17 cellular contexts compared by ENCODE assay signal in genomic region chr1:37150986-37151385, GRCh38.
"Had no signal": no experiment of that assay in that cellular context is flagged by ENCODE, and none has a peak within 500 bp of the region (broad histone marks: within the 10 kb centered on the region; RNA-seq: fewer than 3 reads in every experiment).

No MANE protein-coding gene starts in this region.

- H3K9me3 Mint-ChIP-seq: natural killer cell treated with Interleukin-12 subunit alpha and Interleukin-12 subunit beta and Interleukin-15 and Interleukin-18, amount 100 ng/mL, for 72 hours; neural progenitor cell had no signal

- H3K4me1 ChIP-seq: colonic mucosa, lower lobe of right lung, neural progenitor cell, parathyroid adenoma, prostate gland, sigmoid colon had no signal

- ATAC-seq: lower lobe of right lung had no signal

- H3K36me3 Mint-ChIP-seq: natural killer cell treated with Interleukin-12 subunit alpha and Interleukin-12 subunit beta and Interleukin-15 and Interleukin-18, amount 100 ng/mL, for 72 hours; neural progenitor cell had no signal

- H3K27me3 ChIP-seq: colonic mucosa, neural progenitor cell had no signal

- H3K4me3 ChIP-seq: colonic mucosa, left ventricle myocardium inferior, lower lobe of right lung, neural progenitor cell, prostate gland, sigmoid colon had no signal

- H3K4me3 Mint-ChIP-seq: memory B cell; natural killer cell treated with Interleukin-12 subunit alpha and Interleukin-12 subunit beta and Interleukin-15 and Interleukin-18, amount 100 ng/mL, for 72 hours; neural progenitor cell had no signal

- H3K27ac Mint-ChIP-seq: memory B cell; natural killer cell treated with Interleukin-12 subunit alpha and Interleukin-12 subunit beta and Interleukin-15 and Interleukin-18, amount 100 ng/mL, for 72 hours; neural progenitor cell had no signal

- H3K9me3 ChIP-seq: colonic mucosa, left ventricle myocardium inferior, lower lobe of right lung, prostate gland, sigmoid colon had no signal

- H3K27ac ChIP-seq: colonic mucosa, left ventricle myocardium inferior, lower lobe of right lung, neural progenitor cell, parathyroid adenoma, prostate gland, sigmoid colon had no signal

- H3K36me3 ChIP-seq: colonic mucosa, left ventricle myocardium inferior, lower lobe of right lung, neural progenitor cell, prostate gland, sigmoid colon had no signal

- DNase-seq: colonic mucosa; effector CD8-positive, alpha-beta T cell; left ventricle myocardium inferior; lower lobe of right lung; midbrain; nucleus accumbens; retina; sigmoid colon; small intestine; stimulated activated CD4-positive, alpha-beta T cell treated with anti-CD3 and anti-CD28 coated beads, Interleukin-12 subunit alpha, Interleukin-12 subunit beta, amount 100 ng/mL, for 4 hours; stimulated activated naive CD4-positive, alpha-beta T cell treated with Interleukin-2 at 50 U/mL for 16 hours; trophoblast cell had no signal
